In the genomic region with DNA sequence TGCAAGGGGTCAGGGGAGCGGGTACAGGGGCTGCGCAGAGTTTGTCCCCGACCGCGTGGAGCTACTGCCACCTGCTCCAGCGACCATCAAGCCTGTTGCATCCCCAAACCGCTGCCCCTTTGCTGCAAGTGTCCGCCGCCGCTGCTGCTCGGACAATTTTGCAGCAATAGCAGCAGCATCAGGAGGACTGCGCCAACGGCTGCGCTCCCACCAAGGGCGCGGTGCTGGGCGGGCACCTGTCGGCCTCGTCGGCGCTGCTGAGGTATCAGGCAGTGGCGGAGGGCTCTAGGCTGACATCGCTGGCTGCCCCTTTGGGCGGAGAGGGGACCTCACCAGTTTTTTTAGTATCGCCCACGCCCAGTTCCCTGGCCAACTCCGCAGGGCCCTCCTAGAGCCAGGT, we compare ENCODE assay signal across 5 cellular contexts. TPM values are rescaled to one million over a fixed set of nuclear protein-coding genes. Genes with fewer than 3 reads are reported as not detected.
"Had no signal": no experiment of that assay in that cellular context is flagged by ENCODE, and none has a peak within 500 bp of the region (broad histone marks: within the 10 kb centered on the region; RNA-seq: fewer than 3 reads in every experiment).

No MANE protein-coding gene starts in this region.

RNA-seq across cellular contexts. Expression of gene FOXD4L4, which starts 1.2 kb away (rescaled TPM):
- total RNA-seq: activated CD4-positive, alpha-beta T cell treated with anti-CD3 and anti-CD28 coated beads, Interleukin-2, amount 10 ng/mL, durations not matched to agents 24 days and 14 days; activated CD8-positive, alpha-beta T cell treated with anti-CD3 and anti-CD28 coated beads for 36 hours; activated T-helper 2 cell treated with anti-CD3 and anti-CD28 coated beads, Interferon-gamma antibody, Interleukin-2, Interleukin-4, amounts not matched to agents 10 μg/mL and 5 μg/mL and 100 μg/mL, durations not matched to agents 14 hours and 24 hours and 36 hours; ascending aorta; T-helper 1 cell treated with Interleukin-12 subunit alpha and Interleukin-12 subunit beta and Interleukin-4 antibody, amounts not matched to agents 30 ng/mL and 1 ng/mL, for 36 hours had no signal
